Comparison of ENCODE assay signal across 24 cellular contexts in the genomic region with DNA sequence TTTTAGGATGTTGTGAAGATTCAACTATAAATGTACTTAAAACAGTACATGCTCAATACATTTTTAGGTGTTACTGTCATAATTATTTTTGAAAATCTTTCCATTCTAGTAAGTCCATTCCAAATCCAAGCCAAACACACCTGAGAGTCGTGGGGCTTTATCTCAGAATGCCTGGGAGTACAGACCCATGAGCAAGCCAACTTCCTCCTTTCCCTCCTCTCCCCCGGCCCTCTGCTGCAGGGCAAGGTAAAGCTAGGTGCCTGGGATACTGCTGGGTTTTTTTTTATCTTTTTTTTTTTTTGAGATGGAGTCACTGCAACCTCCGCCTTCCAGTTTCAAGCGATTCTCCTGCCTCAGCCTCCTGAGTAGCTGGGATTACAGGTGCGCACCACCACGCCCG. TPM values are rescaled to one million over a fixed set of nuclear protein-coding genes. Genes with fewer than 3 reads are reported as not detected.
"Had no signal": no experiment of that assay in that cellular context is flagged by ENCODE, and none has a peak within 500 bp of the region (broad histone marks: within the 10 kb centered on the region; RNA-seq: fewer than 3 reads in every experiment).

No MANE protein-coding gene starts in this region.

- DNase-seq: erythroblast; foreskin melanocyte; heart left ventricle; hippocampal formation; kidney glomerular epithelial cell; lower lobe of right lung; mesenchymal stem cell; midbrain; nucleus accumbens; ovary; right cardiac atrium; small intestine; stimulated activated CD4-positive, alpha-beta T cell treated with anti-CD3 and anti-CD28 coated beads, Interleukin-4, amount 100 ng/mL, for 1 hour; stimulated activated CD8-positive, alpha-beta memory T cell treated with anti-CD3 and anti-CD28 coated beads, Interleukin-4, amount 100 ng/mL, for 48 hours; stimulated activated naive CD8-positive, alpha-beta T cell treated with anti-CD3 and anti-CD28 coated beads, Interleukin-15, Interleukin-2, amounts not matched to agents 100 U/mL and 50 U/mL, for 24 hours; tibial artery had no signal

- H3K27ac ChIP-seq: heart left ventricle, lower lobe of right lung, neural progenitor cell, ovary, tibial artery, upper lobe of right lung, vagina had no signal

- H3K27me3 ChIP-seq: heart left ventricle, neural progenitor cell, ovary, tibial artery, upper lobe of right lung, vagina had no signal

- H3K36me3 ChIP-seq: heart left ventricle, lower lobe of right lung, neural progenitor cell, ovary, tibial artery, upper lobe of right lung, vagina had no signal

- H3K27ac Mint-ChIP-seq: dendritic cell treated with granulocyte-macrophage colony-stimulating factor and Interleukin-4, amounts not matched to agents 40 ng/mL and 50 ng/mL, for 4 days; natural killer cell treated with Interleukin-12 subunit alpha and Interleukin-12 subunit beta and Interleukin-15 and Interleukin-18, amount 100 ng/mL, for 72 hours; neural progenitor cell; progenitor cell of endocrine pancreas; stimulated activated effector memory CD8-positive, alpha-beta T cell treated with anti-CD3 and anti-CD28 coated beads, Interleukin-12 subunit alpha, Interleukin-12 subunit beta, amount 100 ng/mL, for 72 hours had no signal

- H3K9me3 ChIP-seq: heart left ventricle, lower lobe of right lung, ovary, tibial artery, upper lobe of right lung, vagina had no signal

- H3K4me1 Mint-ChIP-seq: stimulated activated effector memory CD8-positive, alpha-beta T cell treated with anti-CD3 and anti-CD28 coated beads, Interleukin-12 subunit alpha, Interleukin-12 subunit beta, amount 100 ng/mL, for 72 hours had no signal

- H3K4me3 ChIP-seq: heart left ventricle, lower lobe of right lung, neural progenitor cell, ovary, tibial artery, upper lobe of right lung, vagina had no signal

- H3K27me3 Mint-ChIP-seq: dendritic cell treated with granulocyte-macrophage colony-stimulating factor and Interleukin-4, amounts not matched to agents 40 ng/mL and 50 ng/mL, for 4 days; progenitor cell of endocrine pancreas had no signal

- H3K4me1 ChIP-seq: neural progenitor cell had no signal

- H3K4me3 Mint-ChIP-seq: dendritic cell treated with granulocyte-macrophage colony-stimulating factor and Interleukin-4, amounts not matched to agents 40 ng/mL and 50 ng/mL, for 4 days; natural killer cell treated with Interleukin-12 subunit alpha and Interleukin-12 subunit beta and Interleukin-15 and Interleukin-18, amount 100 ng/mL, for 72 hours; neural progenitor cell; stimulated activated effector memory CD8-positive, alpha-beta T cell treated with anti-CD3 and anti-CD28 coated beads, Interleukin-12 subunit alpha, Interleukin-12 subunit beta, amount 100 ng/mL, for 72 hours had no signal

- H3K36me3 Mint-ChIP-seq: natural killer cell treated with Interleukin-12 subunit alpha and Interleukin-12 subunit beta and Interleukin-15 and Interleukin-18, amount 100 ng/mL, for 72 hours; neural progenitor cell; stimulated activated effector memory CD8-positive, alpha-beta T cell treated with anti-CD3 and anti-CD28 coated beads, Interleukin-12 subunit alpha, Interleukin-12 subunit beta, amount 100 ng/mL, for 72 hours had no signal

- H3K9me3 Mint-ChIP-seq: dendritic cell treated with granulocyte-macrophage colony-stimulating factor and Interleukin-4, amounts not matched to agents 40 ng/mL and 50 ng/mL, for 4 days; natural killer cell treated with Interleukin-12 subunit alpha and Interleukin-12 subunit beta and Interleukin-15 and Interleukin-18, amount 100 ng/mL, for 72 hours; neural progenitor cell; stimulated activated effector memory CD8-positive, alpha-beta T cell treated with anti-CD3 and anti-CD28 coated beads, Interleukin-12 subunit alpha, Interleukin-12 subunit beta, amount 100 ng/mL, for 72 hours had no signal

- ATAC-seq: heart left ventricle; left lobe of liver; lower lobe of right lung; natural killer cell treated with Interleukin-12 subunit alpha and Interleukin-12 subunit beta and Interleukin-15 and Interleukin-18, amount 100 ng/mL, for 72 hours; right cardiac atrium; stimulated activated effector memory CD8-positive, alpha-beta T cell treated with anti-CD3 and anti-CD28 coated beads, Interleukin-12 subunit alpha, Interleukin-12 subunit beta, amount 100 ng/mL, for 72 hours; stimulated activated naive CD8-positive, alpha-beta T cell treated with anti-CD3 and anti-CD28 coated beads, Interleukin-15, Interleukin-2, amounts not matched to agents 100 U/mL and 50 U/mL, for 24 hours; upper lobe of right lung had no signal

RNA-seq across cellular contexts. Expression of a gene that starts 16.5 kb away (rescaled TPM):
- total RNA-seq: natural killer cell treated with Interleukin-12 subunit alpha and Interleukin-12 subunit beta and Interleukin-15 and Interleukin-18, amount 100 ng/mL, for 72 hours had no signal
